9 cellular contexts compared by ENCODE assay signal in the genomic region with DNA sequence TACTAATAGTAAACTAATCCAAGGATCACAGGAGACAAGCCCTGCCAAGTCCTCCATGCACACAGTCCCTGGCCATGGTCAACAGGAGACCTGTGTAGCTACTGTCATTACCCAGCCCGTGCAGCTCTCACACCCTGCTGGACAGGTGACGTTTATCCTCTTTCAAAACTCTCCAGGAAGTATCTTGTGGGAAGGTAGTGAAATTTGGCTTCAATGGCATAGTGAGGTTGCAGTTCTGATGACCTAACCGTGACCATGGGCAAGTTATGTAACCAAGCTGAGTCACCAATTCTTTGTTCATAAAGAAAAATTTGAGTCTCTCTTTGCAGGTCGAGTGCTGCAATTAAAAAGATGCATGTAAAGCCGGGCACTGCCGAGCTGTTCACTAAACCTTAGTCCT. TPM values are rescaled to one million over a fixed set of nuclear protein-coding genes. Genes with fewer than 3 reads are reported as not detected.
A peak's percentile ranks its signal among the peaks of the same experiment; 100 is the strongest.
DNase-seq lines count a peak whose midpoint lies in the region; ATAC-seq and TF ChIP-seq lines count a peak whose summit lies in the region.
"Had no signal": no experiment of that assay in that cellular context is flagged by ENCODE, and none has a peak within 500 bp of the region (broad histone marks: within the 10 kb centered on the region; RNA-seq: fewer than 3 reads in every experiment).

No MANE protein-coding gene starts in this region.

- CTCF ChIA-PET in activated CD8-positive, alpha-beta memory T cell treated with anti-CD3 and anti-CD28 coated beads, Interleukin-2, amount 10 ng/mL, durations not matched to agents 7 days and 5 days (lab: Charles Lee), result interaction anchor here (1.3 kb wide), 1 partner anchor 29 kb away, joined by 3 read pairs; no protein-coding TSS in a partner anchor

- H3K4me1 ChIP-seq in right lobe of liver (peaks cover 0 to 15% (median 1%) of the 10 kb centered on the region in 4 donors), aorta (ENCODE audit: control insufficient read depth in 1 of 2, insufficient read depth in 2 of 2, low read length in 2 of 2) (no peaks in the 10 kb centered on the region), spleen (peaks cover 0 to 20% (median 14%) of the 10 kb centered on the region in 6 donors)

- TF ChIP-seq CTCF in brain microvascular endothelial cell (IDR thresholded peaks at IDR 0.05; ENCODE audit: low read depth, low read length, missing control alignments), result no peak
- TF ChIP-seq CTCF in right lobe of liver (IDR thresholded peaks at IDR 0.05), result no peak
- TF ChIP-seq CTCF in spleen (IDR thresholded peaks at IDR 0.05 in 8 of 11, conservative IDR thresholded peaks at IDR 0.05 in 3 of 11), result no peak

- no peaks in the 10 kb centered on the region for H3K36me3 ChIP-seq in brain microvascular endothelial cell (replicated peaks)
- no peaks in the 10 kb centered on the region for H3K36me3 ChIP-seq in right lobe of liver
- H3K36me3 ChIP-seq in aorta (ENCODE audit: control insufficient read depth in 1 of 2, insufficient read depth in 2 of 2, low read length in 1 of 2), result no peaks in the 10 kb centered on the region
- H3K36me3 ChIP-seq in spleen, result no peaks in the 10 kb centered on the region

- H3K4me1 Mint-ChIP-seq in activated CD8-positive, alpha-beta memory T cell treated with anti-CD3 and anti-CD28 coated beads, Interleukin-2, amount 10 ng/mL, durations not matched to agents 7 days and 5 days, result peaks cover 21% of the 10 kb centered on the region

- no peak overlapping the region for H3K27ac Mint-ChIP-seq in activated CD8-positive, alpha-beta memory T cell treated with anti-CD3 and anti-CD28 coated beads, Interleukin-2, amount 10 ng/mL, durations not matched to agents 7 days and 5 days
- H3K27ac Mint-ChIP-seq: activated T-helper 2 cell treated with anti-CD3 and anti-CD28 coated beads, Interferon-gamma antibody, Interleukin-2, Interleukin-4, amounts not matched to agents 10 μg/mL and 5 μg/mL and 100 μg/mL, durations not matched to agents 14 hours and 24 hours and 36 hours had no signal

- TF ChIP-seq POLR2A in right lobe of liver (IDR thresholded peaks at IDR 0.05) (no peak), spleen (IDR thresholded peaks at IDR 0.05) (no peak), GM18505 (IDR thresholded peaks at IDR 0.05; ENCODE audit: borderline replicate concordance, extremely low read depth, insufficient read depth, insufficient read length) (no peak)

- H3K9me3 ChIP-seq in right lobe of liver (no peaks in the 10 kb centered on the region), aorta (ENCODE audit: control insufficient read depth, low read length) (no peaks in the 10 kb centered on the region), spleen (no peaks in the 10 kb centered on the region)

- no peak overlapping the region for H3K4me3 ChIP-seq in brain microvascular endothelial cell (ENCODE audit: low read depth, low read length)
- no peak overlapping the region for H3K4me3 ChIP-seq in right lobe of liver
- no peak overlapping the region for H3K4me3 ChIP-seq in aorta (ENCODE audit: low read length in 2 of 2)
- no peak overlapping the region for H3K4me3 ChIP-seq in spleen

- in situ Hi-C loops in brain microvascular endothelial cell (cut with HindIII; ENCODE audit: low pct_ligation_motif_present, low sequenced_read_pairs), result no loop called here

- H3K9me3 Mint-ChIP-seq in activated CD8-positive, alpha-beta memory T cell treated with anti-CD3 and anti-CD28 coated beads, Interleukin-2, amount 10 ng/mL, durations not matched to agents 7 days and 5 days (ENCODE audit: low read depth), result no peaks in the 10 kb centered on the region
- H3K9me3 Mint-ChIP-seq: activated T-helper 2 cell treated with anti-CD3 and anti-CD28 coated beads, Interferon-gamma antibody, Interleukin-2, Interleukin-4, amounts not matched to agents 10 μg/mL and 5 μg/mL and 100 μg/mL, durations not matched to agents 14 hours and 24 hours and 36 hours had no signal

- DNase-seq in activated CD8-positive, alpha-beta memory T cell treated with anti-CD3 and anti-CD28 coated beads, Interleukin-2, amount 10 ng/mL, durations not matched to agents 7 days and 5 days, result no peak
- DNase-seq in activated CD8-positive, alpha-beta memory T cell treated with anti-CD3 and anti-CD28 coated beads, Interleukin-2, amount 50 U/mL, for 4 hours, result no peak
- peak; percentile 82 for DNase-seq in brain microvascular endothelial cell
- peak; percentile 38 to 62 (median 56) for DNase-seq in right lobe of liver
- no peak for DNase-seq in aorta
- DNase-seq in spleen, result no peak
- DNase-seq in globus pallidus (ENCODE audit: low spot score), result no peak

- peak; percentile 30 for ATAC-seq in activated CD8-positive, alpha-beta memory T cell treated with anti-CD3 and anti-CD28 coated beads, Interleukin-2, amount 10 ng/mL, durations not matched to agents 7 days and 5 days
- peak; percentile 60 to 83 (median 74) for ATAC-seq in right lobe of liver
- ATAC-seq in aorta (ENCODE audit: low FRiP score), result peak; percentile 49
- ATAC-seq in GM18505 (IDR thresholded peaks at IDR 0.05; ENCODE audit: unreplicated experiment), result no peak

- H3K27me3 Mint-ChIP-seq in activated CD8-positive, alpha-beta memory T cell treated with anti-CD3 and anti-CD28 coated beads, Interleukin-2, amount 10 ng/mL, durations not matched to agents 7 days and 5 days, result peaks cover 17% of the 10 kb centered on the region

- no peaks in the 10 kb centered on the region for H3K36me3 Mint-ChIP-seq in activated CD8-positive, alpha-beta memory T cell treated with anti-CD3 and anti-CD28 coated beads, Interleukin-2, amount 10 ng/mL, durations not matched to agents 7 days and 5 days

- no peak overlapping the region for H3K4me3 Mint-ChIP-seq in activated CD8-positive, alpha-beta memory T cell treated with anti-CD3 and anti-CD28 coated beads, Interleukin-2, amount 10 ng/mL, durations not matched to agents 7 days and 5 days

- WGBS in right lobe of liver (ENCODE audit: insufficient coverage, low coverage, low lambda C conversion rate, missing lambda C conversion rate), result 24% methylated on average over 6 of the region's 6 CpGs
- 63 to 66% methylated on average over 6 of the region's 6 CpGs for WGBS in aorta, 2 donors
- WGBS in spleen, 5 donors, result 34 to 70% (median 39%) methylated on average over 6 of the region's 6 CpGs

- intact Hi-C loops in right lobe of liver (cut with DNase I) (no loop called here), aorta (cut with DNase I) (no loop called here), spleen (cut with DNase I; ENCODE audit: low total_unique reads) (no loop called here)

- H3K27me3 ChIP-seq in brain microvascular endothelial cell (replicated peaks), result no peaks in the 10 kb centered on the region
- H3K27me3 ChIP-seq in right lobe of liver, result no peaks in the 10 kb centered on the region
- H3K27me3 ChIP-seq in aorta (ENCODE audit: control insufficient read depth in 1 of 2, insufficient read depth in 2 of 2, low read length in 1 of 2), result no peaks in the 10 kb centered on the region
- peaks cover 0 to 16% (median 0%) of the 10 kb centered on the region in 7 donors for H3K27me3 ChIP-seq in spleen (replicated peaks in 1 of 7)

- H3K27ac ChIP-seq in brain microvascular endothelial cell (peak overlapping the region; percentile 87), right lobe of liver (peak overlapping the region in 2 of 3 donors; percentile 3 to 15), aorta (ENCODE audit: low read depth in 1 of 2, low read length in 2 of 2) (no peak overlapping the region), spleen (peak overlapping the region in 3 of 8 donors; percentile 0 to 33 (median 11))

RNA-seq across cellular contexts. Expression of gene SLC2A9, which starts 11.3 kb away (rescaled TPM):
- 1 to 10 TPM; 1.4 to 3.8 TPM for total RNA-seq in activated CD8-positive, alpha-beta memory T cell treated with anti-CD3 and anti-CD28 coated beads, Interleukin-2, amount 10 ng/mL, durations not matched to agents 7 days and 5 days
- 10 to 100 TPM; 16.1 to 25.0 (median 19.8) TPM for total RNA-seq in right lobe of liver
- 10 to 100 TPM; 11.0 to 16.5 TPM for total RNA-seq in aorta
- 1 to 10 TPM; 2.1 to 8.1 TPM for polyA plus RNA-seq in aorta
- total RNA-seq in spleen, result 1 to 10 TPM; 4.6 to 8.8 (median 5.8) TPM
- polyA plus RNA-seq in spleen, result 1 to 10 TPM; 1.2 to 1.9 (median 1.5) TPM

Comparison
In these comparisons a context has a peak if more than half of its experiments do, and no peak if none do; other contexts are left out.
1. DNase-seq: peak in brain microvascular endothelial cell (single experiment) and right lobe of liver (3 of 3); none in activated CD8-positive, alpha-beta memory T cell treated with anti-CD3 and anti-CD28 coated beads, Interleukin-2, amount 10 ng/mL, durations not matched to agents 7 days and 5 days (single experiment), activated CD8-positive, alpha-beta memory T cell treated with anti-CD3 and anti-CD28 coated beads, Interleukin-2, amount 50 U/mL, for 4 hours (single experiment), aorta (0 of 2), spleen (single experiment) and globus pallidus (single experiment).
2. H3K27ac ChIP-seq: peak in brain microvascular endothelial cell (single experiment) and right lobe of liver (2 of 3); none in aorta (0 of 2).